2 cellular contexts compared by ENCODE assay signal in genomic region chr14:41810362-41810761, GRCh38.
TF ChIP-seq lines count a peak whose summit lies in the region.

No MANE protein-coding gene starts in this region.

TF ChIP-seq in IMR-90, 13 proteins besides CTCF, POLR2A, EP300 and RAD21:
- TF ChIP-seq MAFK (IDR thresholded peaks at IDR 0.05; ENCODE audit: low read depth, low read length) (no peak), CEBPB (IDR thresholded peaks at IDR 0.05; ENCODE audit: low read depth, low read length) (peak; percentile 60)

TF ChIP-seq in H1, 55 proteins besides CTCF, POLR2A, EP300 and RAD21:
- TF ChIP-seq EGR1 (IDR thresholded peaks at IDR 0.05; ENCODE audit: borderline replicate concordance, low read depth, low read length) (no peak), CEBPB (IDR thresholded peaks at IDR 0.05; ENCODE audit: low read depth, low read length) (peak; percentile 7; the same call in 1 of the 2 replicates), TAF7 (optimal IDR thresholded peaks at IDR 0.05; ENCODE audit: borderline replicate concordance, low read depth, low read length) (no peak)
